16 cellular contexts compared by ENCODE assay signal in the genomic region with DNA sequence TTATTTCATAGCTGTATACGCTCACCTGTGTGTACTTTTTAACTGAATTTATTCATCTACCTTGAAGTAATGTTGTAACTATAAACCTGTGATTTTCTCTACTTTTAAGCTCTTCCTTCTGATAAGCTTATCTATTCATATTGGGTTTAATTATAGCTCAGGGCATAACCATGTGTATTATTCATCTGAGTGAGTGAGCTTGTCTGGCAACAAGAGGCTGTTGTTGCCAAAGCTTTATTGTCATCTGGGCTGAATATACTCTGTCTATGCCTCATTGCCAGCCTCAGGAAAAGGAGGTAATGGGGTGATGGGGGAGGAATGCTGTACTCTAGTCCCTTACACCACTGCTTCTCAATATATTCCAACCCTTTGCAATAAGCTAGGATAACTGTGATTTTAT.
DNase-seq lines count a peak whose midpoint lies in the region; ATAC-seq and TF ChIP-seq lines count a peak whose summit lies in the region.
"Had no signal": no experiment of that assay in that cellular context is flagged by ENCODE, and none has a peak within 500 bp of the region (broad histone marks: within the 10 kb centered on the region; RNA-seq: fewer than 3 reads in every experiment).

No MANE protein-coding gene starts in this region.

- H2AFZ ChIP-seq in MM.1S (ENCODE audit: low read length), result no peak overlapping the region

- DNase-seq in Ammon's horn (ENCODE audit: low spot score) (peak; percentile 49), MM.1S (no peak), dermis blood vessel endothelial cell (peak; percentile 69), lung microvascular endothelial cell (ENCODE audit: low read depth in 2 of 2) (peak; percentile 46 to 80), NCI-H2227 treated with DMSO at 0.1 percent for 48 hours (lab: John Stamatoyannopoulos, UW) (no peak), chondrocyte (ENCODE audit: low spot score) (no peak)
- DNase-seq: activated naive CD8-positive, alpha-beta T cell treated with anti-CD3 and anti-CD28 coated beads for 36 hours; BE2C; DND-41; dorsolateral prefrontal cortex; NCI-H1092; NCI-H774; SJCRH30; stimulated activated CD4-positive, alpha-beta T cell treated with anti-CD3 and anti-CD28 coated beads, Interleukin-2, amount 100 ng/mL, for 24 hours had no signal

- peaks cover 41% of the 10 kb centered on the region for H3K4me1 Mint-ChIP-seq in chondrocyte (ENCODE audit: low read depth)

- H3K27me3 ChIP-seq in MM.1S (replicated peaks; ENCODE audit: insufficient read depth, low read length), result no peaks in the 10 kb centered on the region
- H3K27me3 ChIP-seq: BE2C, dorsolateral prefrontal cortex, SJCRH30 had no signal

- no peaks in the 10 kb centered on the region; the same call in 1 of the 2 replicates for H3K9me2 ChIP-seq in MM.1S (replicated peaks; ENCODE audit: insufficient read depth, low read length)

- H3K36me3 Mint-ChIP-seq in chondrocyte (ENCODE audit: low read depth), result no peaks in the 10 kb centered on the region

- H3K4me2 ChIP-seq in MM.1S (ENCODE audit: low read depth, low read length), result peak overlapping the region; percentile 10; the same call in 1 of the 2 replicates

- H3K27ac Mint-ChIP-seq in chondrocyte (ENCODE audit: unreplicated experiment), result no peak overlapping the region
- H3K27ac Mint-ChIP-seq: activated naive CD8-positive, alpha-beta T cell treated with anti-CD3 and anti-CD28 coated beads for 36 hours had no signal

- no peak for ATAC-seq in GM21390 (IDR thresholded peaks at IDR 0.05; ENCODE audit: unreplicated experiment)
- no peak for ATAC-seq in HG03565 (IDR thresholded peaks at IDR 0.05; ENCODE audit: unreplicated experiment)

- H3K9me3 Mint-ChIP-seq in chondrocyte (ENCODE audit: low read depth), result no peaks in the 10 kb centered on the region
- H3K9me3 Mint-ChIP-seq: activated naive CD8-positive, alpha-beta T cell treated with anti-CD3 and anti-CD28 coated beads for 36 hours had no signal

- no peaks in the 10 kb centered on the region for H3K27me3 Mint-ChIP-seq in chondrocyte (ENCODE audit: low read depth)
- H3K27me3 Mint-ChIP-seq: activated naive CD8-positive, alpha-beta T cell treated with anti-CD3 and anti-CD28 coated beads for 36 hours had no signal

- no peaks in the 10 kb centered on the region for H3F3A ChIP-seq in MM.1S (ENCODE audit: insufficient read depth, low read length)

- no peaks in the 10 kb centered on the region for H3K9me3 ChIP-seq in MM.1S (replicated peaks; ENCODE audit: insufficient read depth, low read length)
- H3K9me3 ChIP-seq: BE2C, SJCRH30 had no signal

- H3K27ac ChIP-seq in MM.1S (ENCODE audit: low read length), result no peak overlapping the region
- H3K27ac ChIP-seq: dorsolateral prefrontal cortex, SJCRH30 had no signal

- TF ChIP-seq CTCF in MM.1S (IDR thresholded peaks at IDR 0.05; ENCODE audit: low read length) (no peak), chondrocyte (IDR thresholded peaks at IDR 0.05) (no peak)

- peaks cover 22% of the 10 kb centered on the region for H3K4me1 ChIP-seq in MM.1S (ENCODE audit: low read length)
- H3K4me1 ChIP-seq: BE2C, SJCRH30 had no signal

- H3K4me3 Mint-ChIP-seq in chondrocyte (ENCODE audit: unreplicated experiment), result no peak overlapping the region
- H3K4me3 Mint-ChIP-seq: activated naive CD8-positive, alpha-beta T cell treated with anti-CD3 and anti-CD28 coated beads for 36 hours had no signal

- no peaks in the 10 kb centered on the region for H3K36me3 ChIP-seq in MM.1S (replicated peaks; ENCODE audit: insufficient read depth, low read length)
- H3K36me3 ChIP-seq: BE2C, SJCRH30 had no signal

- no peak overlapping the region for H3K4me3 ChIP-seq in MM.1S (ENCODE audit: low read length)
- H3K4me3 ChIP-seq: dorsolateral prefrontal cortex, SJCRH30 had no signal

- peaks cover 18% of the 10 kb centered on the region for H3K79me2 ChIP-seq in MM.1S (ENCODE audit: low read length)

- no peak overlapping the region for H3K9ac ChIP-seq in MM.1S (ENCODE audit: low read length)

- H4K20me1 ChIP-seq in MM.1S (ENCODE audit: insufficient read depth, low read length), result no peaks in the 10 kb centered on the region

Comparison
In these comparisons a context has a peak if more than half of its experiments do, and no peak if none do; other contexts are left out.
1. DNase-seq: peak in Ammon's horn (single experiment), dermis blood vessel endothelial cell (single experiment) and lung microvascular endothelial cell (2 of 2); none in MM.1S (single experiment), NCI-H2227 treated with DMSO at 0.1 percent for 48 hours (single experiment) and chondrocyte (single experiment).